ENCODE assay signal across 8 cellular contexts in the genomic region with DNA sequence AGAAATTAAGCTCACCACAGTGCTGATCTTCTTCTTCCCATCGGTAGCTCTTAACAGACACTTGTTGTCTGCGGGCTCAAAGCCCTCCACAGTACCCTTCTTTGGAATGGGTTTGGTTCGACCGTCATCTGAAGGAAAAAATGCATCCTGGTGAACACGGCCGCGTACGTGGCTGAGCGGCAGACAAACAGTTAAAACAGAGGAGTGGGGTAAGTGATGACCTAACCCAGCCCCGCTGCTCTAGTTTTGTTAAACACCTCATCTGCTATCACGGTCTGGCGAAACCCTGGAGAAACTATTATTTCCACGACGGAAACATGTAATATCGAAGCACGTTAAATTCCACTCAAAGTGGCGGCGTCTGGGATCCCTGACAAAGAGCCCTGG. TPM values are rescaled to one million over a fixed set of nuclear protein-coding genes. Genes with fewer than 3 reads are reported as not detected.
DNase-seq lines count a peak whose midpoint lies in the region; ATAC-seq and TF ChIP-seq lines count a peak whose summit lies in the region.

No MANE protein-coding gene starts in this region.

- dilution Hi-C loops in mammary epithelial cell (cut with HindIII; ENCODE audit: low sequenced_read_pairs) = no loop called here

- DNase-seq in AG09309 (ENCODE audit: low read depth) (no peak), mammary epithelial cell (peak; percentile 27), lower lobe of right lung (no peak), vagina (ENCODE audit: extremely low spot score in 2 of 2) (peak in 1 of 2 donors; percentile 83), NCI-H1436 (lab: John Stamatoyannopoulos, UW) (no peak)
- DNase-seq in Jurkat, Clone E6-1 (ENCODE audit: low read depth, low spot score) = no peak

- H3K27me3 ChIP-seq in mammary epithelial cell (ENCODE audit: insufficient read depth, low read length) (no peaks in the 10 kb centered on the region), lower lobe of right lung (ENCODE audit: low read depth) (no peaks in the 10 kb centered on the region), vagina (no peaks in the 10 kb centered on the region)

- peaks cover 14% of the 10 kb centered on the region for H3K36me3 ChIP-seq in mammary epithelial cell (ENCODE audit: insufficient read depth, low read length)
- H3K36me3 ChIP-seq in lower lobe of right lung = peaks cover 47% of the 10 kb centered on the region
- H3K36me3 ChIP-seq in vagina = peaks cover 0 to 33% of the 10 kb centered on the region in 2 donors

- H4K20me1 ChIP-seq in mammary epithelial cell (ENCODE audit: insufficient read depth, low read length) = no peaks in the 10 kb centered on the region

- peak overlapping the region; percentile 93 for H2AFZ ChIP-seq in mammary epithelial cell (ENCODE audit: low read depth, low read length)

- CTCF ChIA-PET in mammary epithelial cell (lab: Charles Lee; ENCODE audit: low non-redundant PET) = no interaction called here

- in situ Hi-C loops in mammary epithelial cell (cut with MboI; ENCODE audit: low sequenced_read_pairs in 2 of 2) = no loop called here

- ATAC-seq in lower lobe of right lung (peak; percentile 1 to 4), GM18870 (IDR thresholded peaks at IDR 0.05; ENCODE audit: unreplicated experiment) (no peak), GM18861 (IDR thresholded peaks at IDR 0.05; ENCODE audit: unreplicated experiment) (no peak)

- peak overlapping the region; percentile 66 for H3K4me3 ChIP-seq in AG09309 (ENCODE audit: control insufficient read depth, low read depth, low read length)
- peak overlapping the region; percentile 96 for H3K4me3 ChIP-seq in Jurkat, Clone E6-1 (ENCODE audit: low read length)
- peak overlapping the region; percentile 65 to 76 (median 73) for H3K4me3 ChIP-seq in mammary epithelial cell (replicated peaks in 1 of 3; ENCODE audit: insufficient read depth in 1 of 3, low read depth in 2 of 3, low read length in 3 of 3)
- H3K4me3 ChIP-seq in lower lobe of right lung = peak overlapping the region; percentile 76
- peak overlapping the region; percentile 73 to 92 for H3K4me3 ChIP-seq in vagina

- no peak for TF ChIP-seq POLR2A in vagina (IDR thresholded peaks at IDR 0.05)

- H3K9ac ChIP-seq in mammary epithelial cell (ENCODE audit: insufficient read depth, low read length) = peak overlapping the region; percentile 90

- 2% methylated on average over 18 of the region's 18 CpGs for WGBS in mammary epithelial cell (ENCODE audit: low coverage, missing lambda C conversion rate)

- H3K9me3 ChIP-seq in mammary epithelial cell (replicated peaks; ENCODE audit: insufficient read depth, low read length) (no peaks in the 10 kb centered on the region), lower lobe of right lung (no peaks in the 10 kb centered on the region), vagina (no peaks in the 10 kb centered on the region)

- TF ChIP-seq CTCF in AG09309 (IDR thresholded peaks at IDR 0.05; ENCODE audit: control insufficient read depth, insufficient read depth, low read depth, low read length, missing control alignments) (no peak), mammary epithelial cell (conservative IDR thresholded peaks at IDR 0.05 in 1 of 2, IDR thresholded peaks at IDR 0.05 in 1 of 2; ENCODE audit: extremely low read depth in 1 of 2, insufficient read depth in 1 of 2, low read depth in 1 of 2, low read length in 2 of 2) (no peak), lower lobe of right lung (IDR thresholded peaks at IDR 0.05) (no peak), vagina (IDR thresholded peaks at IDR 0.05) (no peak)

- H3K4me1 ChIP-seq in mammary epithelial cell (ENCODE audit: insufficient read depth, low read length) (peaks cover 7% of the 10 kb centered on the region), lower lobe of right lung (peaks cover 30% of the 10 kb centered on the region), vagina (peaks cover 28% of the 10 kb centered on the region)

- BruUV-seq in mammary epithelial cell (replicated peaks; lab: Mats Ljungman, UMichigan) = no TSS peak

- peaks cover 43% of the 10 kb centered on the region for H3K79me2 ChIP-seq in mammary epithelial cell (ENCODE audit: insufficient read depth, low read length)

- H3K27ac ChIP-seq in mammary epithelial cell (ENCODE audit: insufficient read depth, low read depth, low read length) (peak overlapping the region; percentile 72), lower lobe of right lung (peak overlapping the region; percentile 94), vagina (peak overlapping the region; percentile 97)

- peak overlapping the region; percentile 85 for H3K4me2 ChIP-seq in mammary epithelial cell (ENCODE audit: insufficient read depth, low read depth, low read length)

- intact Hi-C loops in mammary epithelial cell (cut with micrococcal nuclease) (loop anchor here (5.0 kb wide), 2 partner anchors 151 to 251 kb away; no protein-coding TSS in a partner anchor), lower lobe of right lung (cut with DNase I) (no loop called here), vagina (cut with DNase I) (no loop called here)

RNA-seq across cellular contexts. Expression of gene SRP14, which starts 0.7 kb away (rescaled TPM):
- polyA plus RNA-seq in Jurkat, Clone E6-1 (2012; ENCODE audit: insufficient read depth, insufficient read length) = 561 TPM
- total RNA-seq in mammary epithelial cell (100 to 1,000 TPM in 1 of 2 donors, 10 to 100 TPM in 1; 85.7 to 148 TPM), lower lobe of right lung (138 TPM), vagina (409 TPM)
- polyA plus RNA-seq in mammary epithelial cell = 231 TPM
- polyA minus RNA-seq in mammary epithelial cell = 50.4 TPM

Comparison
In these comparisons a context has a peak if more than half of its experiments do, and no peak if none do; other contexts are left out.
1. ATAC-seq: peak in lower lobe of right lung (2 of 2); none in GM18870 (single experiment) and GM18861 (single experiment).
2. Peak in every context shown above with its lines, with median percentiles within 50 percentile points of each other: H3K4me3 ChIP-seq and H3K27ac ChIP-seq.